In genomic region chr20:41352666-41353065, GRCh38 we compare ENCODE assay signal across 22 cellular contexts. TPM values are rescaled to one million over a fixed set of nuclear protein-coding genes. Genes with fewer than 3 reads are reported as not detected.
DNase-seq lines count a peak whose midpoint lies in the region; ATAC-seq and TF ChIP-seq lines count a peak whose summit lies in the region.
"Had no signal": no experiment of that assay in that cellular context is flagged by ENCODE, and none has a peak within 500 bp of the region (broad histone marks: within the 10 kb centered on the region; RNA-seq: fewer than 3 reads in every experiment).

No MANE protein-coding gene starts in this region.

- no peak overlapping the region for H2AFZ ChIP-seq in DND-41 (ENCODE audit: low read depth, low read length)

- H3K36me3 Mint-ChIP-seq in activated naive CD8-positive, alpha-beta T cell treated with anti-CD3 and anti-CD28 coated beads, Interleukin-2, amount 50 U/mL, for 24 hours (ENCODE audit: low read depth): no peaks in the 10 kb centered on the region
- H3K36me3 Mint-ChIP-seq: CD8-positive, alpha-beta T cell had no signal

- H3K79me2 ChIP-seq in DND-41 (ENCODE audit: insufficient read depth, low read length): no peaks in the 10 kb centered on the region

- WGBS in tibial nerve, 2 donors: 73 to 75% methylated on average over 5 of the region's 5 CpGs

- TF ChIP-seq EP300 in tibial nerve (IDR thresholded peaks at IDR 0.05): no peak

- H3K9me3 ChIP-seq in DND-41 (ENCODE audit: insufficient read depth, low read length, severe bottlenecking): no peaks in the 10 kb centered on the region
- H3K9me3 ChIP-seq in tibial nerve: no peaks in the 10 kb centered on the region
- H3K9me3 ChIP-seq: BLaER1 treated with 17β-estradiol and CSF1 and Interleukin-3, amounts not matched to agents 10 nM and 100 nM; SJSA1 had no signal

- H3K27ac Mint-ChIP-seq in activated naive CD8-positive, alpha-beta T cell treated with anti-CD3 and anti-CD28 coated beads, Interleukin-2, amount 50 U/mL, for 24 hours: no peak overlapping the region
- H3K27ac Mint-ChIP-seq: CD8-positive, alpha-beta T cell; HFFc6; T-helper 17 cell had no signal

- H3K4me2 ChIP-seq in DND-41 (ENCODE audit: insufficient read depth, low read length): no peak overlapping the region
- H3K4me2 ChIP-seq: BLaER1 treated with 17β-estradiol and CSF1 and Interleukin-3, amounts not matched to agents 10 nM and 100 nM had no signal

- no peaks in the 10 kb centered on the region for H3K36me3 ChIP-seq in DND-41 (ENCODE audit: insufficient read depth, low read length)
- H3K36me3 ChIP-seq in tibial nerve: peaks cover 0 to 93% (median 0%) of the 10 kb centered on the region in 3 donors
- H3K36me3 ChIP-seq: BLaER1 treated with 17β-estradiol and CSF1 and Interleukin-3, amounts not matched to agents 10 nM and 100 nM; SJSA1 had no signal

- H3K4me3 Mint-ChIP-seq in activated naive CD8-positive, alpha-beta T cell treated with anti-CD3 and anti-CD28 coated beads, Interleukin-2, amount 50 U/mL, for 24 hours: no peak overlapping the region
- H3K4me3 Mint-ChIP-seq: CD8-positive, alpha-beta T cell; HFFc6; T-helper 17 cell had no signal

- peaks cover 3% of the 10 kb centered on the region for H3K27me3 ChIP-seq in DND-41 (ENCODE audit: insufficient read depth, low read length, poor library complexity)
- H3K27me3 ChIP-seq in tibial nerve: no peaks in the 10 kb centered on the region
- H3K27me3 ChIP-seq: BLaER1 treated with 17β-estradiol and CSF1 and Interleukin-3, amounts not matched to agents 10 nM and 100 nM; SJSA1 had no signal

- H4K20me1 ChIP-seq in DND-41 (ENCODE audit: insufficient read depth, low read length): no peaks in the 10 kb centered on the region; the same call in 1 of the 2 replicates
- H4K20me1 ChIP-seq: BLaER1 treated with 17β-estradiol and CSF1 and Interleukin-3, amounts not matched to agents 10 nM and 100 nM had no signal

- no peaks in the 10 kb centered on the region for H3K27me3 Mint-ChIP-seq in activated naive CD8-positive, alpha-beta T cell treated with anti-CD3 and anti-CD28 coated beads, Interleukin-2, amount 50 U/mL, for 24 hours

- H3K4me1 ChIP-seq in DND-41 (ENCODE audit: insufficient read depth, low read length) (no peaks in the 10 kb centered on the region), tibial nerve (peaks cover 0 to 4% (median 0%) of the 10 kb centered on the region in 4 donors)
- H3K4me1 ChIP-seq: SJSA1 had no signal

- no peak for ATAC-seq in DND-41 (ENCODE audit: insufficient read depth, low read depth)
- ATAC-seq in esophagus mucosa: no peak
- ATAC-seq in activated naive CD8-positive, alpha-beta T cell treated with anti-CD3 and anti-CD28 coated beads, Interleukin-2, amount 50 U/mL, for 24 hours: no peak
- ATAC-seq: CD8-positive, alpha-beta T cell; Panc1; T-helper 17 cell had no signal

- H3K4me3 ChIP-seq in DND-41 (ENCODE audit: low read depth in 1 of 2, low read length in 2 of 2): no peak overlapping the region
- no peak overlapping the region for H3K4me3 ChIP-seq in GM12875 (ENCODE audit: low read depth, low read length)
- no peak overlapping the region for H3K4me3 ChIP-seq in NB4 (ENCODE audit: low read depth, low read length)
- H3K4me3 ChIP-seq in choroid plexus epithelial cell (ENCODE audit: low read depth, low read length): no peak overlapping the region
- no peak overlapping the region for H3K4me3 ChIP-seq in tibial nerve
- H3K4me3 ChIP-seq: BLaER1 treated with 17β-estradiol and CSF1 and Interleukin-3, amounts not matched to agents 10 nM and 100 nM; SJSA1 had no signal

- no peak for DNase-seq in DND-41
- peak; percentile 18 for DNase-seq in NB4 (ENCODE audit: low read depth)
- DNase-seq in choroid plexus epithelial cell (ENCODE audit: low read depth): no peak
- DNase-seq in tibial nerve (ENCODE audit: low spot score in 2 of 2): no peak
- DNase-seq in NCI-H2171 (lab: John Stamatoyannopoulos, UW): no peak
- DNase-seq in activated naive CD8-positive, alpha-beta T cell treated with anti-CD3 and anti-CD28 coated beads, Interleukin-2, amount 50 U/mL, for 24 hours: no peak
- DNase-seq: Calu3; CD8-positive, alpha-beta T cell; HFFc6; NCI-H1105 treated with DMSO at 0.1 percent for 48 hours; NCI-H1694; NCI-H2227 treated with DMSO at 0.1 percent for 48 hours; NCI-H510A treated with DMSO at 0.1 percent for 48 hours; T-helper 17 cell had no signal

- no peak overlapping the region for H3K9ac ChIP-seq in DND-41 (ENCODE audit: low read depth, low read length)
- H3K9ac ChIP-seq: BLaER1 treated with 17β-estradiol and CSF1 and Interleukin-3, amounts not matched to agents 10 nM and 100 nM had no signal

- TF ChIP-seq CTCF in DND-41 (IDR thresholded peaks at IDR 0.05; ENCODE audit: borderline replicate concordance, extremely low read depth, low read length, poor library complexity, severe bottlenecking): peak; percentile 21
- TF ChIP-seq CTCF in GM12875 (IDR thresholded peaks at IDR 0.05; ENCODE audit: borderline replicate concordance, insufficient read depth, low read depth, low read length): 0 out of 2 replicates have a peak, but pooled peaks have one; percentile 7
- no peak for TF ChIP-seq CTCF in NB4 (IDR thresholded peaks at IDR 0.05; ENCODE audit: low read depth, low read length)
- TF ChIP-seq CTCF in choroid plexus epithelial cell (conservative IDR thresholded peaks at IDR 0.05; ENCODE audit: low read depth, low read length): peak; percentile 16
- TF ChIP-seq CTCF in tibial nerve (IDR thresholded peaks at IDR 0.05): no peak

- TF ChIP-seq POLR2A in NB4 (IDR thresholded peaks at IDR 0.05; ENCODE audit: extremely low read depth, insufficient read length): no peak
- TF ChIP-seq POLR2A in tibial nerve (IDR thresholded peaks at IDR 0.05): no peak

- no peak overlapping the region for H3K27ac ChIP-seq in DND-41 (ENCODE audit: low read length)
- no peak overlapping the region for H3K27ac ChIP-seq in tibial nerve
- H3K27ac ChIP-seq: BLaER1 treated with 17β-estradiol and CSF1 and Interleukin-3, amounts not matched to agents 10 nM and 100 nM; HL-60; SJSA1 had no signal

- no peaks in the 10 kb centered on the region for H3K4me1 Mint-ChIP-seq in activated naive CD8-positive, alpha-beta T cell treated with anti-CD3 and anti-CD28 coated beads, Interleukin-2, amount 50 U/mL, for 24 hours

- no peaks in the 10 kb centered on the region for H3K9me3 Mint-ChIP-seq in activated naive CD8-positive, alpha-beta T cell treated with anti-CD3 and anti-CD28 coated beads, Interleukin-2, amount 50 U/mL, for 24 hours
- H3K9me3 Mint-ChIP-seq: CD8-positive, alpha-beta T cell; HFFc6 had no signal

RNA-seq across cellular contexts. Expression of gene LPIN3, which starts 12.0 kb away (rescaled TPM):
- total RNA-seq in tibial nerve: 10 to 100 TPM; 24.5 to 64.8 (median 36.5) TPM
- 15.7 TPM for total RNA-seq in esophagus mucosa
- total RNA-seq: SJSA1 had no signal

RNA-seq across cellular contexts. Expression of gene EMILIN3, which starts 14.0 kb away (rescaled TPM):
- total RNA-seq in tibial nerve (10 to 100 TPM in 3 of 4 donors, 1 to 10 TPM in 1; 1.8 to 84.6 (median 32.9) TPM), esophagus mucosa (0.12 TPM)
- total RNA-seq: Calu3; CD8-positive, alpha-beta T cell; HFFc6; HT1080; LHCN-M2; SJSA1; T-helper 17 cell had no signal

RNA-seq across cellular contexts. Expression of gene ZHX3, which starts 35.1 kb away (rescaled TPM):
- total RNA-seq in tibial nerve (10 to 100 TPM; 47.1 to 58.6 (median 50.7) TPM), esophagus mucosa (21.1 TPM)

Comparison
In these comparisons a context has a peak if more than half of its experiments do, and no peak if none do; other contexts are left out.
1. CTCF ChIP-seq: peak in DND-41 (single experiment), GM12875 (single experiment) and choroid plexus epithelial cell (single experiment); none in NB4 (single experiment) and tibial nerve (0 of 5).